Comparison of ENCODE assay signal across 8 cellular contexts in genomic region chr14:63203618-63204406, GRCh38. TPM values are rescaled to one million over a fixed set of nuclear protein-coding genes. Genes with fewer than 3 reads are reported as not detected.
DNase-seq lines count a peak whose midpoint lies in the region; TF ChIP-seq lines count a peak whose summit lies in the region.

No MANE protein-coding gene starts in this region.

- H4K20me1 ChIP-seq in SK-N-SH (ENCODE audit: insufficient read depth), result no peaks in the 10 kb centered on the region

- no peaks in the 10 kb centered on the region for H3K9me2 ChIP-seq in SK-N-SH

- H3K9me3 ChIP-seq in A673 (ENCODE audit: low read depth, low read length, poor library complexity, severe bottlenecking), result no peaks in the 10 kb centered on the region
- H3K9me3 ChIP-seq in HUES64 (ENCODE audit: insufficient read depth, low read depth, low read length), result no peaks in the 10 kb centered on the region
- H3K9me3 ChIP-seq in SK-N-SH, result no peaks in the 10 kb centered on the region
- no peaks in the 10 kb centered on the region for H3K9me3 ChIP-seq in neuron (ENCODE audit: low read length)

- H3K4me2 ChIP-seq in SK-N-SH, result peak overlapping the region; percentile 85

- POLR2A ChIA-PET in A673 (lab: Charles Lee; ENCODE audit: low non-redundant PET) (interaction anchor here (0.7 kb wide), 1 partner anchor 108 kb away, joined by 4 read pairs; no protein-coding TSS in a partner anchor), SK-N-SH (lab: Yijun Ruan, JAX) (no interaction called here)

- CTCF ChIA-PET in A673 (lab: Charles Lee) (interaction anchor here (0.5 to 1.8 kb wide), 4 partner anchors 14 to 1086 kb away, joined by 3 to 9 read pairs (median 4); no protein-coding TSS in a partner anchor), SK-N-SH (lab: Yijun Ruan, JAX) (interaction anchor here (0.6 to 1.3 kb wide), 5 partner anchors 9 to 223 kb away, joined by 3 to 5 read pairs (median 3); no protein-coding TSS in a partner anchor)

- no peaks in the 10 kb centered on the region for H3K27me3 ChIP-seq in A673 (replicated peaks; ENCODE audit: insufficient read depth, low read depth, low read length, poor library complexity)
- no peaks in the 10 kb centered on the region for H3K27me3 ChIP-seq in HUES64 (ENCODE audit: insufficient read depth, low read length)
- H3K27me3 ChIP-seq in SK-N-SH (ENCODE audit: insufficient read depth), result no peaks in the 10 kb centered on the region
- no peaks in the 10 kb centered on the region for H3K27me3 ChIP-seq in neuron (ENCODE audit: insufficient read depth, low read length)

- TSS peak; percentile 86 for BruUV-seq in A673 (replicated peaks; lab: Mats Ljungman, UMichigan)

- peaks cover 17% of the 10 kb centered on the region for H3K4me1 ChIP-seq in A673 (ENCODE audit: insufficient read depth, low read length, poor library complexity, severe bottlenecking)
- H3K4me1 ChIP-seq in HUES64 (ENCODE audit: insufficient read depth, low read length), result peaks cover 23% of the 10 kb centered on the region; the same call in 1 of the 2 replicates
- H3K4me1 ChIP-seq in SK-N-SH (ENCODE audit: control insufficient read depth in 1 of 2, insufficient read depth in 2 of 2, low read depth in 1 of 2, low read length in 1 of 2), result peaks cover 3 to 5% of the 10 kb centered on the region in 2 experiments; a peak in 2 of 4 replicates
- peaks cover 19% of the 10 kb centered on the region for H3K4me1 ChIP-seq in neuron (ENCODE audit: insufficient read depth, low read length)

- TF ChIP-seq CTCF in A673 (conservative IDR thresholded peaks at IDR 0.05; ENCODE audit: low read depth, low read length) (peak; percentile 45), SK-N-SH (IDR thresholded peaks at IDR 0.05) (peak; percentile 44)

- peak overlapping the region; percentile 33; the same call in 1 of the 2 replicates for H3K9ac ChIP-seq in HUES64 (ENCODE audit: low read depth, low read length)
- H3K9ac ChIP-seq in SK-N-SH, result peak overlapping the region; percentile 88

- H3K36me3 ChIP-seq in A673 (ENCODE audit: insufficient read depth, low read length, poor library complexity, severe bottlenecking) (no peaks in the 10 kb centered on the region), HUES64 (ENCODE audit: insufficient read depth, low read length) (no peaks in the 10 kb centered on the region), SK-N-SH (replicated peaks in 1 of 2; ENCODE audit: control insufficient read depth in 1 of 2, insufficient read depth in 2 of 2, low read length in 1 of 2) (no peaks in the 10 kb centered on the region), neuron (ENCODE audit: insufficient read depth, low read length) (no peaks in the 10 kb centered on the region)

- 29% methylated on average over 11 of the region's 11 CpGs for WGBS in HUES64
- WGBS in SK-N-SH (ENCODE audit: low lambda C conversion rate), result 2% methylated on average over 11 of the region's 11 CpGs

- peaks cover 23% of the 10 kb centered on the region for H3K79me2 ChIP-seq in SK-N-SH (ENCODE audit: insufficient read depth)

- H3F3A ChIP-seq in SK-N-SH (replicated peaks; ENCODE audit: insufficient read depth), result peaks cover 19% of the 10 kb centered on the region

- H3K4me3 ChIP-seq in A673 (ENCODE audit: low read depth, low read length, poor library complexity, severe bottlenecking) (peak overlapping the region; percentile 49), HUES64 (ENCODE audit: low read length) (peak overlapping the region; percentile 9; the same call in 1 of the 2 replicates), SK-N-SH (ENCODE audit: low read depth in 2 of 2, low read length in 1 of 2) (peak overlapping the region; percentile 40 to 65; a peak in 3 of 4 replicates), neuron (ENCODE audit: low read length) (peak overlapping the region; percentile 46)

- no peak for TF ChIP-seq RAD21 in SK-N-SH (IDR thresholded peaks at IDR 0.05; ENCODE audit: low read length)

- TF ChIP-seq EP300 in SK-N-SH (IDR thresholded peaks at IDR 0.05; ENCODE audit: borderline replicate concordance in 1 of 2, low read depth in 1 of 2, low read length in 1 of 2), result peak in 1 of 2 experiments; percentile 49; a peak in 1 of 4 replicates

- DNase-seq in A673 (ENCODE audit: low spot score) (peak; percentile 95), SK-N-SH (peak; percentile 34), foreskin melanocyte (peak; percentile 98), AML-193 (lab: John Stamatoyannopoulos, UW) (no peak), activated gamma-delta T cell treated with Interleukin-2 at 50 U/mL for 16 hours (no peak)
- DNase-seq in activated naive CD4-positive, alpha-beta T cell treated with anti-CD3 and anti-CD28 coated beads, Interleukin-2, amount 50 U/mL, for 16 hours, result no peak

- H3K27ac ChIP-seq in A673 (ENCODE audit: low read depth, low read length, poor library complexity, severe bottlenecking) (peak overlapping the region; percentile 91), HUES64 (ENCODE audit: low read depth, low read length) (peak overlapping the region; percentile 36), SK-N-SH (ENCODE audit: low read depth in 2 of 2, low read length in 1 of 2) (peak overlapping the region in 1 of 2 experiments; percentile 94; a peak in 2 of 4 replicates)

- intact Hi-C loops in A673 (cut with micrococcal nuclease; ENCODE audit: unreplicated experiment), result no loop called here

- H2AFZ ChIP-seq in SK-N-SH (ENCODE audit: low read depth), result peak overlapping the region; percentile 81
- peak overlapping the region; percentile 80 for H2AFZ ChIP-seq in neuron (ENCODE audit: low read depth, low read length)

TF ChIP-seq in SK-N-SH, 30 proteins besides CTCF, POLR2A, EP300 and RAD21 (continues in another document):
- TF ChIP-seq YY1 (IDR thresholded peaks at IDR 0.05; ENCODE audit: low read depth) (peak; percentile 48; the same call in 1 of the 2 replicates), RFX5 (IDR thresholded peaks at IDR 0.05; ENCODE audit: low read length) (no peak), TEAD4 (IDR thresholded peaks at IDR 0.05; ENCODE audit: borderline replicate concordance, insufficient read depth) (0 out of 2 replicates have a peak, but pooled peaks have one; percentile 17), NFIC (IDR thresholded peaks at IDR 0.05; ENCODE audit: borderline replicate concordance) (peak; percentile 63; the same call in 1 of the 2 replicates), FOXM1 (IDR thresholded peaks at IDR 0.05; ENCODE audit: low read depth) (no peak), TCF12 (IDR thresholded peaks at IDR 0.05) (peak; percentile 72), NRF1 (IDR thresholded peaks at IDR 0.05; ENCODE audit: low read depth, low read length) (no peak), GATA2 (CRISPR knock-in tag; IDR thresholded peaks at IDR 0.05) (no peak), IRF3 (IDR thresholded peaks at IDR 0.05; ENCODE audit: low read depth, low read length) (no peak), SIN3A (IDR thresholded peaks at IDR 0.05; ENCODE audit: borderline replicate concordance, low read depth, low read length) (no peak), EZH2phosphoT487 (IDR thresholded peaks at IDR 0.05; ENCODE audit: borderline replicate concordance, low read depth) (no peak), TAF1 (IDR thresholded peaks at IDR 0.05; ENCODE audit: borderline replicate concordance, low read depth, low read length) (no peak)
- TF ChIP-seq, protein P1, sequence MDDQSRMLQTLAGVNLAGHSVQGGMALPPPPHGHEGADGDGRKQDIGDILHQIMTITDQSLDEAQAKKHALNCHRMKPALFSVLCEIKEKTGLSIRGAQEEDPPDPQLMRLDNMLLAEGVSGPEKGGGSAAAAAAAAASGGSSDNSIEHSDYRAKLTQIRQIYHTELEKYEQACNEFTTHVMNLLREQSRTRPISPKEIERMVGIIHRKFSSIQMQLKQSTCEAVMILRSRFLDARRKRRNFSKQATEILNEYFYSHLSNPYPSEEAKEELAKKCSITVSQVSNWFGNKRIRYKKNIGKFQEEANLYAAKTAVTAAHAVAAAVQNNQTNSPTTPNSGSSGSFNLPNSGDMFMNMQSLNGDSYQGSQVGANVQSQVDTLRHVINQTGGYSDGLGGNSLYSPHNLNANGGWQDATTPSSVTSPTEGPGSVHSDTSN (IDR thresholded peaks at IDR 0.05), result no peak
- TF ChIP-seq, protein P2, sequence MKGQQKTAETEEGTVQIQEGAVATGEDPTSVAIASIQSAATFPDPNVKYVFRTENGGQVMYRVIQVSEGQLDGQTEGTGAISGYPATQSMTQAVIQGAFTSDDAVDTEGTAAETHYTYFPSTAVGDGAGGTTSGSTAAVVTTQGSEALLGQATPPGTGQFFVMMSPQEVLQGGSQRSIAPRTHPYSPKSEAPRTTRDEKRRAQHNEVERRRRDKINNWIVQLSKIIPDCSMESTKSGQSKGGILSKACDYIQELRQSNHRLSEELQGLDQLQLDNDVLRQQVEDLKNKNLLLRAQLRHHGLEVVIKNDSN (IDR thresholded peaks at IDR 0.05; ENCODE audit: borderline replicate concordance, low read depth), result no peak
- TF ChIP-seq, protein P3, sequence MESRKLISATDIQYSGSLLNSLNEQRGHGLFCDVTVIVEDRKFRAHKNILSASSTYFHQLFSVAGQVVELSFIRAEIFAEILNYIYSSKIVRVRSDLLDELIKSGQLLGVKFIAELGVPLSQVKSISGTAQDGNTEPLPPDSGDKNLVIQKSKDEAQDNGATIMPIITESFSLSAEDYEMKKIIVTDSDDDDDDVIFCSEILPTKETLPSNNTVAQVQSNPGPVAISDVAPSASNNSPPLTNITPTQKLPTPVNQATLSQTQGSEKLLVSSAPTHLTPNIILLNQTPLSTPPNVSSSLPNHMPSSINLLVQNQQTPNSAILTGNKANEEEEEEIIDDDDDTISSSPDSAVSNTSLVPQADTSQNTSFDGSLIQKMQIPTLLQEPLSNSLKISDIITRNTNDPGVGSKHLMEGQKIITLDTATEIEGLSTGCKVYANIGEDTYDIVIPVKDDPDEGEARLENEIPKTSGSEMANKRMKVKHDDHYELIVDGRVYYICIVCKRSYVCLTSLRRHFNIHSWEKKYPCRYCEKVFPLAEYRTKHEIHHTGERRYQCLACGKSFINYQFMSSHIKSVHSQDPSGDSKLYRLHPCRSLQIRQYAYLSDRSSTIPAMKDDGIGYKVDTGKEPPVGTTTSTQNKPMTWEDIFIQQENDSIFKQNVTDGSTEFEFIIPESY (IDR thresholded peaks at IDR 0.05; ENCODE audit: borderline replicate concordance, low read depth), result no peak; the same call in 1 of the 2 replicates

RNA-seq across cellular contexts. Expression of gene RHOJ, which starts 0.4 kb away (rescaled TPM):
- 23.8 and 30.2 TPM in 2 replicates for total RNA-seq in A673 (2021)
- 0.80 TPM for polyA plus RNA-seq in HUES64 (2013, experiment 1 of 2)
- 2.9 TPM for polyA plus RNA-seq in HUES64 (2013, experiment 2 of 2)
- polyA plus RNA-seq in SK-N-SH (2012; rRNA removed), result 12.1 and 16.7 TPM in 2 replicates
- polyA plus RNA-seq in SK-N-SH (2012; cell fraction: cytosol; rRNA removed), result 7.5 and 9.2 TPM in 2 replicates
- 16.7 and 28.3 TPM in 2 replicates for polyA plus RNA-seq in SK-N-SH (2012; cell fraction: nucleus; rRNA removed)

Comparison
In these comparisons a context has a peak if more than half of its experiments do, and no peak if none do; other contexts are left out.
1. DNase-seq: peak in A673 (single experiment), SK-N-SH (single experiment) and foreskin melanocyte (single experiment); none in AML-193 (0 of 2), activated gamma-delta T cell treated with Interleukin-2 at 50 U/mL for 16 hours (single experiment) and activated naive CD4-positive, alpha-beta T cell treated with anti-CD3 and anti-CD28 coated beads, Interleukin-2, amount 50 U/mL, for 16 hours (single experiment).
2. Peak in every context shown above with its lines, with median percentiles within 50 percentile points of each other: H3K4me3 ChIP-seq.